27 cellular contexts compared by ENCODE assay signal in the genomic region with DNA sequence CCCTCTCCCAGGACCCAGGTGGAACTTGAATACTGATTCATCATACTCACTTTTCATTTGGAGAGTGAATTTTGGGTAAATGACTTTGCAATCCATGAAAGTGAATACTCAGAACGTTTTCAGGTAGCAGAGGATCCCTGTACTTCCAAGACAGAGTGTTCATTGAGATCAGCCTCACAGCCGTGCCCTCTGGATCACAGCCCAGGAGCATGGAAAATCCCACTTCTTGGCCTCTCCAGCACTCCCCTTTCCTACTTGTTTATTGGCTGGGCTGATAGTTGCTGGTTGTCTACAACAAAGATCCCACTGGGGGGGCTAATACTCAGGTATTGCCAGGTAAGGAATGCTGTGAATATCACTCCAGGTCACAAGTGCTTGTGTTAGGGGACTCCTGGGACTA. TPM values are rescaled to one million over a fixed set of nuclear protein-coding genes. Genes with fewer than 3 reads are reported as not detected.
"Had no signal": no experiment of that assay in that cellular context is flagged by ENCODE, and none has a peak within 500 bp of the region (broad histone marks: within the 10 kb centered on the region; RNA-seq: fewer than 3 reads in every experiment).

No MANE protein-coding gene starts in this region.

- H3K4me3 ChIP-seq: adrenal gland, gastrocnemius medialis, left ventricle myocardium inferior, lung, ovary, prostate gland, sigmoid colon, upper lobe of left lung had no signal

- H3K9me3 ChIP-seq: gastrocnemius medialis, neutrophil, prostate gland, sigmoid colon, upper lobe of left lung had no signal

- H3K27me3 ChIP-seq: adrenal gland, brain microvascular endothelial cell, gastrocnemius medialis, ovary, sigmoid colon, upper lobe of left lung had no signal

- H3K27ac ChIP-seq: adrenal gland, brain microvascular endothelial cell, gastrocnemius medialis, left ventricle myocardium inferior, neutrophil, ovary, prostate gland, sigmoid colon, upper lobe of left lung had no signal

- H3K36me3 ChIP-seq: adrenal gland, brain microvascular endothelial cell, gastrocnemius medialis, left ventricle myocardium inferior, neutrophil, ovary, prostate gland, sigmoid colon, upper lobe of left lung had no signal

- DNase-seq: activated CD4-positive, alpha-beta T cell treated with anti-CD3 and anti-CD28 coated beads, Interleukin-2, amount 50 U/mL, for 48 hours; activated CD4-positive, CD25-positive, alpha-beta regulatory T cell; activated CD8-positive, alpha-beta memory T cell treated with anti-CD3 and anti-CD28 coated beads for 24 hours; activated effector memory CD4-positive, alpha-beta T cell treated with Interleukin-2 at 50 U/mL for 16 hours; activated naive CD4-positive, alpha-beta T cell treated with Interleukin-2 at 50 U/mL for 16 hours; adrenal gland; aorta; brain microvascular endothelial cell; dermis blood vessel endothelial cell; effector CD8-positive, alpha-beta T cell; erythroblast; gastrocnemius medialis; glutamatergic neuron; left ventricle myocardium inferior; ovary; sigmoid colon; small intestine; stimulated activated CD4-positive, alpha-beta T cell treated with anti-CD3 and anti-CD28 coated beads, Interleukin-4, amount 100 ng/mL, for 24 hours; T-helper 1 cell; upper lobe of left lung had no signal

- H3K4me1 ChIP-seq: gastrocnemius medialis, left ventricle myocardium inferior, prostate gland, sigmoid colon, upper lobe of left lung had no signal

- ATAC-seq: gastrocnemius medialis; stimulated activated effector memory CD8-positive, alpha-beta T cell treated with anti-CD3 and anti-CD28 coated beads, Interleukin-12 subunit alpha, Interleukin-12 subunit beta, amount 100 ng/mL, for 72 hours had no signal

RNA-seq across cellular contexts. Expression of gene GCK, which starts 5.9 kb away (rescaled TPM):
- total RNA-seq: dermis blood vessel endothelial cell had no signal

RNA-seq across cellular contexts. Expression of gene MYL7, which starts 42.3 kb away (rescaled TPM):
- total RNA-seq: adrenal gland, aorta, dermis blood vessel endothelial cell, mesenteric fat pad, mucosa of gallbladder, prostate gland, sigmoid colon, subcutaneous adipose tissue, upper lobe of left lung had no signal
